ENCODE assay signal across 18 cellular contexts in the genomic region with DNA sequence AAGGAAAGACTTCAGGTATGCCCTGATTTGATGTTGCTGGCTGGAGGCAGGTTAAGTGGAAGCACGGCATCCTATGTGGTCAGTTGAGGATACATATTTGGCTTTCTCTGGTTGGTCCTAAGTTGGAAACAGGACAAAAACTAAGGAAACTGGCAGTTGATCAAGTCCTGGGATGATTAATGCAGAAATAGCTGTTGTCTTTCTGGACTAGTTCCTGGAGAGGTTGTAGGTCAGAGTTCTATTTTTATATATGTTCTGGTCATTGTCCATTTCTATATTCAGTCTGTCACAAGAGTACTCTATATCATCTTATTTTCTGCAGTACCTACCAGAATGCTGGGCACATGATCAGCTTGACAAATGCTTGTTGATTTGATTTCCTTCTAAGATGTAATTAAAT. TPM values are rescaled to one million over a fixed set of nuclear protein-coding genes. Genes with fewer than 3 reads are reported as not detected.
A peak's percentile ranks its signal among the peaks of the same experiment; 100 is the strongest.
DNase-seq lines count a peak whose midpoint lies in the region; ATAC-seq, FAIRE-seq and TF ChIP-seq lines count a peak whose summit lies in the region.
"Had no signal": no experiment of that assay in that cellular context is flagged by ENCODE, and none has a peak within 500 bp of the region (broad histone marks: within the 10 kb centered on the region; RNA-seq: fewer than 3 reads in every experiment).

No MANE protein-coding gene starts in this region.

- H3K36me3 ChIP-seq in psoas muscle (ENCODE audit: insufficient read depth in 1 of 2, low read depth in 1 of 2) (no peaks in the 10 kb centered on the region), A673 (ENCODE audit: insufficient read depth, low read length, poor library complexity, severe bottlenecking) (no peaks in the 10 kb centered on the region)
- H3K36me3 ChIP-seq: esophagus muscularis mucosa, spleen, vagina had no signal

- no TSS peak for BruUV-seq in A673 (replicated peaks; lab: Mats Ljungman, UMichigan)

- peak; percentile 52 for FAIRE-seq in RCC 7860 (lab: Jason Lieb, UNC)
- FAIRE-seq: GM12892, K562 had no signal

- POLR2A ChIA-PET in A673 (lab: Charles Lee; ENCODE audit: low non-redundant PET), result no interaction called here

- ATAC-seq in psoas muscle (peak; percentile 25 to 68 (median 54)), GM21390 (IDR thresholded peaks at IDR 0.05; ENCODE audit: unreplicated experiment) (no peak)
- ATAC-seq: CD8-positive, alpha-beta T cell; K562; stimulated activated naive CD8-positive, alpha-beta T cell treated with anti-CD3 and anti-CD28 coated beads, Interleukin-15, amount 100 ng/mL, for 72 hours had no signal

- 0 to 20% (median 3%) methylated on average over 1 of the region's 1 CpG for WGBS in psoas muscle, 3 donors

- CTCF ChIA-PET in A673 (lab: Charles Lee), result no interaction called here

- H3K4me1 ChIP-seq in psoas muscle, result peaks cover 15% of the 10 kb centered on the region
- H3K4me1 ChIP-seq in A673 (ENCODE audit: insufficient read depth, low read length, poor library complexity, severe bottlenecking), result no peaks in the 10 kb centered on the region

- no peaks in the 10 kb centered on the region for H3K27me3 ChIP-seq in psoas muscle (ENCODE audit: insufficient read depth in 3 of 3, low read length in 2 of 3)
- H3K27me3 ChIP-seq in A673 (replicated peaks; ENCODE audit: insufficient read depth, low read depth, low read length, poor library complexity), result no peaks in the 10 kb centered on the region
- H3K27me3 ChIP-seq: spleen, vagina had no signal

- intact Hi-C loops in psoas muscle (cut with DNase I), result no loop called here
- intact Hi-C loops in A673 (cut with micrococcal nuclease; ENCODE audit: unreplicated experiment), result no loop called here

- peak overlapping the region; percentile 70 for H3K27ac ChIP-seq in psoas muscle
- no peak overlapping the region for H3K27ac ChIP-seq in A673 (ENCODE audit: low read depth, low read length, poor library complexity, severe bottlenecking)
- H3K27ac ChIP-seq: esophagus muscularis mucosa, spleen, vagina had no signal

- DNase-seq in GM03348 (ENCODE audit: low spot score) (peak; percentile 30), RCC 7860 (ENCODE audit: low spot score) (peak; percentile 48), fibroblast of the aortic adventitia (ENCODE audit: low read depth) (peak; percentile 92), psoas muscle (no peak), A673 (ENCODE audit: low spot score) (no peak), RPMI8226 (no peak)
- DNase-seq: activated T-cell treated with anti-CD3 and anti-CD28 coated beads, Interleukin-2, amount 50 U/mL, for 48 hours; CD8-positive, alpha-beta T cell; mesendoderm; NCI-H1105 treated with DMSO at 0.1 percent for 48 hours; spleen; stimulated activated naive CD8-positive, alpha-beta T cell treated with anti-CD3 and anti-CD28 coated beads, Interleukin-15, amount 100 ng/mL, for 72 hours had no signal

- H3K9me3 ChIP-seq in psoas muscle, result no peaks in the 10 kb centered on the region
- no peaks in the 10 kb centered on the region for H3K9me3 ChIP-seq in A673 (ENCODE audit: low read depth, low read length, poor library complexity, severe bottlenecking)
- H3K9me3 ChIP-seq: esophagus muscularis mucosa, vagina had no signal

- TF ChIP-seq CTCF in fibroblast of the aortic adventitia (IDR thresholded peaks at IDR 0.05; ENCODE audit: insufficient read depth, low read length) (no peak), psoas muscle (IDR thresholded peaks at IDR 0.05) (no peak), A673 (conservative IDR thresholded peaks at IDR 0.05; ENCODE audit: low read depth, low read length) (no peak)

- no peak overlapping the region for H3K4me3 ChIP-seq in fibroblast of the aortic adventitia (ENCODE audit: low read depth, low read length)
- H3K4me3 ChIP-seq in psoas muscle, result no peak overlapping the region
- no peak overlapping the region for H3K4me3 ChIP-seq in A673 (ENCODE audit: low read depth, low read length, poor library complexity, severe bottlenecking)
- H3K4me3 ChIP-seq: coronary artery, esophagus muscularis mucosa, K562, spleen, vagina had no signal

RNA-seq across cellular contexts. Expression of a gene that starts 4.0 kb away (rescaled TPM):
- total RNA-seq in fibroblast of the aortic adventitia (ENCODE audit: low replicate concordance), result 164 and 174 TPM in 2 replicates
- total RNA-seq in psoas muscle, result 10 to 100 TPM; 45.7 to 86.3 (median 50.7) TPM
- 10 to 100 TPM; 23.1 to 54.6 (median 37.6) TPM for polyA plus RNA-seq in psoas muscle
- 26.2 and 28.0 TPM in 2 replicates for total RNA-seq in A673 (2021)

Comparison
In these comparisons a context has a peak if more than half of its experiments do, and no peak if none do; other contexts are left out.
1. DNase-seq: peak in GM03348 (single experiment), RCC 7860 (single experiment) and fibroblast of the aortic adventitia (single experiment); none in psoas muscle (0 of 2), A673 (single experiment) and RPMI8226 (single experiment).